9 cellular contexts compared by ENCODE assay signal in the genomic region with DNA sequence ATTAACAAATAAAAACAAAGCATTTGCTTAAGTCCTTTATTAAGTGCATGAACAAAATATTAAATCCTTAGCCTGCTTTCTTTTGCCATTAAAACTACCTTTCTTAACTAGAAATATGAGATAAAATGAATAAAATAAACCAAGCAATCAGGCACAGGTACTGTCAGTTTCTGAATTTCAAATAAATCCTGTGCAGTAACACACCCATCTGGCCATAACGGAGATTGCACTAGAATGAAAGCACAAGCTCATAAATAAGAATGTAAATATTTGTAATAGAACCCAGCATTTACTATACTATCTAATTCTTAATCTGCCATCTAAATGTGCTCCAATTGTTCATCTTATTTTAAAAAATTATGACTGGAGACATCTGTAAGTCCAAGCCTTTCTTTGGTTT. TPM values are rescaled to one million over a fixed set of nuclear protein-coding genes. Genes with fewer than 3 reads are reported as not detected.
DNase-seq lines count a peak whose midpoint lies in the region; ATAC-seq and TF ChIP-seq lines count a peak whose summit lies in the region.
"Had no signal": no experiment of that assay in that cellular context is flagged by ENCODE, and none has a peak within 500 bp of the region (broad histone marks: within the 10 kb centered on the region; RNA-seq: fewer than 3 reads in every experiment).

No MANE protein-coding gene starts in this region.

- peaks cover 18% of the 10 kb centered on the region for H3K4me1 ChIP-seq in DND-41 (ENCODE audit: insufficient read depth, low read length)
- peaks cover 7% of the 10 kb centered on the region for H3K4me1 ChIP-seq in CD8-positive, alpha-beta T cell (ENCODE audit: insufficient read depth, low read length)

- no peaks in the 10 kb centered on the region for H3K27me3 ChIP-seq in DND-41 (ENCODE audit: insufficient read depth, low read length, poor library complexity)
- no peaks in the 10 kb centered on the region for H3K27me3 ChIP-seq in CD8-positive, alpha-beta T cell (ENCODE audit: insufficient read depth, low read length)
- H3K27me3 ChIP-seq: heart right ventricle had no signal

- no peak overlapping the region for H3K4me3 Mint-ChIP-seq in CD8-positive, alpha-beta T cell

- intact Hi-C loops in CD8-positive, alpha-beta T cell (cut with DNase I, micrococcal nuclease): loop anchor here in 1 of 2 experiments (10.0 kb wide), 1 partner anchor 224 kb away; the partner anchor contains the start of gene OSBPL6
- intact Hi-C loops in Right ventricle myocardium inferior (cut with DNase I): no loop called here

- no peak overlapping the region for H3K4me2 ChIP-seq in DND-41 (ENCODE audit: insufficient read depth, low read length)

- ATAC-seq in DND-41 (ENCODE audit: insufficient read depth, low read depth): no peak
- ATAC-seq in HG02885 (IDR thresholded peaks at IDR 0.05; ENCODE audit: poor library complexity, unreplicated experiment): peak; percentile 27
- no peak for ATAC-seq in CD8-positive, alpha-beta T cell
- no peak for ATAC-seq in Right ventricle myocardium inferior
- ATAC-seq: heart right ventricle had no signal

- no peak overlapping the region for H3K27ac Mint-ChIP-seq in CD8-positive, alpha-beta T cell

- H3K27me3 Mint-ChIP-seq in CD8-positive, alpha-beta T cell (ENCODE audit: low read depth): no peaks in the 10 kb centered on the region

- H3K9ac ChIP-seq in DND-41 (ENCODE audit: low read depth, low read length): no peak overlapping the region

- TF ChIP-seq CTCF in DND-41 (IDR thresholded peaks at IDR 0.05; ENCODE audit: borderline replicate concordance, extremely low read depth, low read length, poor library complexity, severe bottlenecking): peak; percentile 31
- peak; percentile 73 for TF ChIP-seq CTCF in VCaP (conservative IDR thresholded peaks at IDR 0.05)
- TF ChIP-seq CTCF in CD8-positive, alpha-beta T cell (IDR thresholded peaks at IDR 0.05): no peak

- H3K9me3 ChIP-seq in DND-41 (ENCODE audit: insufficient read depth, low read length, severe bottlenecking): no peaks in the 10 kb centered on the region
- H3K9me3 ChIP-seq in CD8-positive, alpha-beta T cell (ENCODE audit: low read length): no peaks in the 10 kb centered on the region

- peaks cover 3% of the 10 kb centered on the region; the same call in 1 of the 2 replicates for H4K20me1 ChIP-seq in DND-41 (ENCODE audit: insufficient read depth, low read length)

- DNase-seq in DND-41 (no peak), left kidney (ENCODE audit: low read depth, low spot score) (peak; percentile 19), Right ventricle myocardium inferior (ENCODE audit: missing footprints) (no peak), AG20443 (ENCODE audit: low spot score) (no peak)
- no peak for DNase-seq in CD8-positive, alpha-beta T cell
- DNase-seq: heart right ventricle had no signal

- H3K79me2 ChIP-seq in DND-41 (ENCODE audit: insufficient read depth, low read length): peaks cover 69% of the 10 kb centered on the region

- CTCF ChIA-PET in CD8-positive, alpha-beta T cell (lab: Charles Lee): interaction anchor here (1.0 to 2.2 kb wide), 2 partner anchors 9 to 22 kb away, joined by 3 to 11 read pairs; no protein-coding TSS in a partner anchor

- H3K4me3 ChIP-seq in DND-41 (ENCODE audit: low read depth in 1 of 2, low read length in 2 of 2): no peak overlapping the region
- H3K4me3 ChIP-seq in CD8-positive, alpha-beta T cell (ENCODE audit: low read depth, low read length): no peak overlapping the region
- H3K4me3 ChIP-seq: heart right ventricle, skin epidermis had no signal

- no peak overlapping the region for H2AFZ ChIP-seq in DND-41 (ENCODE audit: low read depth, low read length)

- POLR2A ChIA-PET in CD8-positive, alpha-beta T cell (lab: Charles Lee): interaction anchor here (1.1 to 2.3 kb wide), 2 partner anchors 16 to 31 kb away, joined by 3 to 9 read pairs; partner anchors contain the start of genes PJVK and PRKRA

- peaks cover 22% of the 10 kb centered on the region for H3K4me1 Mint-ChIP-seq in CD8-positive, alpha-beta T cell (ENCODE audit: low read depth)

- H3K36me3 ChIP-seq in DND-41 (ENCODE audit: insufficient read depth, low read length): peaks cover 52% of the 10 kb centered on the region
- H3K36me3 ChIP-seq in CD8-positive, alpha-beta T cell (ENCODE audit: insufficient read depth, low read length): no peaks in the 10 kb centered on the region

- no peak overlapping the region for H3K27ac ChIP-seq in DND-41 (ENCODE audit: low read length)
- peak overlapping the region; percentile 74 for H3K27ac ChIP-seq in VCaP
- H3K27ac ChIP-seq in CD8-positive, alpha-beta T cell (ENCODE audit: low read depth, low read length): no peak overlapping the region
- H3K27ac ChIP-seq: heart right ventricle had no signal

- H3K36me3 Mint-ChIP-seq in CD8-positive, alpha-beta T cell: peaks cover 16% of the 10 kb centered on the region

- no peaks in the 10 kb centered on the region for H3K9me3 Mint-ChIP-seq in CD8-positive, alpha-beta T cell

RNA-seq across cellular contexts. Expression of gene PRKRA, which starts 31.9 kb away (rescaled TPM):
- total RNA-seq in CD8-positive, alpha-beta T cell: 100 to 1,000 TPM; 116 to 127 TPM
- total RNA-seq in Right ventricle myocardium inferior: 45.4 TPM

RNA-seq across cellular contexts. Expression of gene PJVK, which starts 32.1 kb away (rescaled TPM):
- 1 to 10 TPM; 2.9 to 5.3 TPM for total RNA-seq in CD8-positive, alpha-beta T cell
- total RNA-seq in Right ventricle myocardium inferior: 0.70 TPM

RNA-seq across cellular contexts. Expression of gene FKBP7, which starts 59.3 kb away (rescaled TPM):
- total RNA-seq in CD8-positive, alpha-beta T cell: under 1 TPM; 0.69 to 0.79 TPM
- total RNA-seq in Right ventricle myocardium inferior: 9.3 TPM
